16 cellular contexts compared by ENCODE assay signal in the genomic region with DNA sequence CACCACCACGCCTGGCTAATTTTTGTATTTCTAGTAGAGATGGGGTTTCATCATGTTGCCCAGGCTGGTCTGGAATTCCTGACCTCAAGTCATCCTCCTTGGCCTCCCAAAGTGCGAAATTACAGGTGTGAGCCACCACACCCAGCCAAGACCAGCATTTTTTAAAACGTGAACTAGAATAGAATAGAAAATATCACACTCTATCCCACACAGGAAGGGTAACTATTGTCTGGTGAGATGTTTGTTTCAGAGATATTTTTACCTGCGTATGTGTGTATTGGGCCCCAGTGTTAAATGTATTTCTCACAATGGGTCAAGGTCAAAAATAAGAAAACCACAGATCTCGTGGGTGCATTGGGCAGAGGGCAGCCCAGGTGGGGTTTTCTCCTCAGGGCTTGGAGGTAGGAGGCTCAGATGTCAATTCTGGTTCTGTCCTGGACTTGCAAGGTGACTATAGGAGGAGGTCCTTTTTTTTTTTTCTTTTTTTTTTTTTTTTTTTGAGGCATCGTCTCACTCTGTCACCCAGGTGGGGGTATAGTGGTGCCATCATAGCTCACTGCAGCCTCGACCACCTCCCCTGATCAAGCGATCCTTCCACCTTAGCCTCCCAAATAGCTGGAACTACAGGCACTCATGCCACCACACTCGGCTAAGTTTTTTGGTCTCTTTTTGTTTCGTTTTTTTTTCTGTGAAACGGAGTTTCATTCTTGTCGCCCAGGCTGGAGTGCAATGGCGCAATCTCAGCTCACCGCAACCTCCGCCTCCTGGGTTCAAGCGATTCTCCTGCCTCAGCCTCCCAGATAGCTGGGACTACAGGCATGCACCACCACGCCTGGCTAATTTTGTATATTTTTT. TPM values are rescaled to one million over a fixed set of nuclear protein-coding genes. Genes with fewer than 3 reads are reported as not detected.
A peak's percentile ranks its signal among the peaks of the same experiment; 100 is the strongest.
DNase-seq lines count a peak whose midpoint lies in the region; ATAC-seq and TF ChIP-seq lines count a peak whose summit lies in the region.
"Had no signal": no experiment of that assay in that cellular context is flagged by ENCODE, and none has a peak within 500 bp of the region (broad histone marks: within the 10 kb centered on the region; RNA-seq: fewer than 3 reads in every experiment).

No MANE protein-coding gene starts in this region.

- H3K4me3 ChIP-seq in Karpas-422 (ENCODE audit: low read length): no peak overlapping the region
- no peak overlapping the region for H3K4me3 ChIP-seq in Caco-2 (ENCODE audit: low read depth, low read length)
- H3K4me3 ChIP-seq: ascending aorta, prostate gland had no signal

- H3K36me3 ChIP-seq in Karpas-422 (ENCODE audit: insufficient read depth, low read length) (peaks cover 34% of the 10 kb centered on the region), Caco-2 (ENCODE audit: control insufficient read depth, insufficient read depth, low read length) (no peaks in the 10 kb centered on the region)
- H3K36me3 ChIP-seq: prostate gland had no signal

- H3K9ac ChIP-seq in Karpas-422 (ENCODE audit: low read length): peak overlapping the region; percentile 65

- POLR2A ChIA-PET in Caco-2 (lab: Charles Lee): no interaction called here
- POLR2A ChIA-PET in activated CD4-positive, alpha-beta T cell treated with anti-CD3 and anti-CD28 coated beads, Interleukin-2, amount 10 ng/mL, durations not matched to agents 7 days and 5 days (lab: Charles Lee): no interaction called here

- no peaks in the 10 kb centered on the region for H3K36me3 Mint-ChIP-seq in T-helper 1 cell treated with Interleukin-12 subunit alpha and Interleukin-12 subunit beta and Interleukin-4 antibody, amounts not matched to agents 30 μg/mL and 1 μg/mL, for 36 hours (ENCODE audit: low read depth)
- H3K36me3 Mint-ChIP-seq in stimulated activated memory B cell treated with anti-CD40 and anti-IgM and Interleukin-4, amounts not matched to agents 10 μg/mL and 1 μg/mL and 100 μg/mL, for 72 hours: peaks cover 27% of the 10 kb centered on the region
- no peaks in the 10 kb centered on the region for H3K36me3 Mint-ChIP-seq in Caco-2 (ENCODE audit: insufficient read depth, unreplicated experiment)
- no peaks in the 10 kb centered on the region for H3K36me3 Mint-ChIP-seq in activated CD4-positive, alpha-beta T cell treated with anti-CD3 and anti-CD28 coated beads, Interleukin-2, amount 10 ng/mL, durations not matched to agents 7 days and 5 days (ENCODE audit: low read depth)

- DNase-seq in T-helper 1 cell (no peak), Karpas-422 (peak; percentile 89), KBM-7 (no peak), Caco-2 (no peak)
- no peak for DNase-seq in activated CD4-positive, alpha-beta T cell treated with anti-CD3 and anti-CD28 coated beads, Interleukin-2, amount 10 ng/mL, durations not matched to agents 7 days and 5 days
- DNase-seq: NCI-H1105 had no signal

- H3K9me3 ChIP-seq in Karpas-422 (ENCODE audit: low read length) (no peaks in the 10 kb centered on the region), Caco-2 (no peaks in the 10 kb centered on the region)
- H3K9me3 ChIP-seq: ascending aorta, prostate gland had no signal

- H3K27ac ChIP-seq in Karpas-422 (ENCODE audit: low read length): peak overlapping the region; percentile 94
- H3K27ac ChIP-seq: 22Rv1, ascending aorta, prostate gland had no signal

- H3K9me3 Mint-ChIP-seq in T-helper 1 cell treated with Interleukin-12 subunit alpha and Interleukin-12 subunit beta and Interleukin-4 antibody, amounts not matched to agents 30 μg/mL and 1 μg/mL, for 36 hours: no peaks in the 10 kb centered on the region
- no peaks in the 10 kb centered on the region for H3K9me3 Mint-ChIP-seq in stimulated activated memory B cell treated with anti-CD40 and anti-IgM and Interleukin-4, amounts not matched to agents 10 μg/mL and 1 μg/mL and 100 μg/mL, for 72 hours
- H3K9me3 Mint-ChIP-seq in Caco-2 (ENCODE audit: unreplicated experiment): no peaks in the 10 kb centered on the region
- H3K9me3 Mint-ChIP-seq in activated CD4-positive, alpha-beta T cell treated with anti-CD3 and anti-CD28 coated beads, Interleukin-2, amount 10 ng/mL, durations not matched to agents 7 days and 5 days: no peaks in the 10 kb centered on the region

- CTCF ChIA-PET in Caco-2 (lab: Charles Lee): no interaction called here
- CTCF ChIA-PET in activated CD4-positive, alpha-beta T cell treated with anti-CD3 and anti-CD28 coated beads, Interleukin-2, amount 10 ng/mL, durations not matched to agents 7 days and 5 days (lab: Charles Lee): interaction anchor here (0.7 to 1.9 kb wide), 6 partner anchors 14 to 85 kb away, joined by 3 to 8 read pairs (median 4); no protein-coding TSS in a partner anchor

- H4K20me1 ChIP-seq in Karpas-422 (ENCODE audit: insufficient read depth, low read depth, low read length): 0 out of 2 replicates have a peak, but pooled peaks cover 3% of the 10 kb centered on the region

- ATAC-seq in HG02610 (IDR thresholded peaks at IDR 0.05; ENCODE audit: unreplicated experiment): peak; percentile 33
- ATAC-seq in stimulated activated memory B cell treated with anti-CD40 and anti-IgM and Interleukin-4, amounts not matched to agents 10 μg/mL and 1 μg/mL and 100 μg/mL, for 72 hours: peak; percentile 71
- ATAC-seq: esophagus mucosa, Right ventricle myocardium inferior had no signal

- intact Hi-C loops in Caco-2 (cut with micrococcal nuclease; ENCODE audit: unreplicated experiment): no loop called here

- H2AFZ ChIP-seq in Karpas-422 (ENCODE audit: low read length): no peak overlapping the region

- H3K4me1 ChIP-seq in Karpas-422 (ENCODE audit: low read length) (peaks cover 78% of the 10 kb centered on the region), Caco-2 (0 out of 2 replicates have a peak, but pooled peaks cover 3% of the 10 kb centered on the region)
- H3K4me1 ChIP-seq: ascending aorta had no signal

- no TSS peak for BruUV-seq in Caco-2 (replicated peaks; lab: Mats Ljungman, UMichigan)

- H3K27me3 ChIP-seq in Karpas-422 (ENCODE audit: low read length): no peaks in the 10 kb centered on the region
- H3K27me3 ChIP-seq in Caco-2 (replicated peaks; ENCODE audit: control insufficient read depth, insufficient read depth, low read length): no peaks in the 10 kb centered on the region
- H3K27me3 ChIP-seq: ascending aorta had no signal

- peaks cover 12% of the 10 kb centered on the region for H3K4me1 Mint-ChIP-seq in T-helper 1 cell treated with Interleukin-12 subunit alpha and Interleukin-12 subunit beta and Interleukin-4 antibody, amounts not matched to agents 30 μg/mL and 1 μg/mL, for 36 hours (ENCODE audit: low read depth)
- H3K4me1 Mint-ChIP-seq in stimulated activated memory B cell treated with anti-CD40 and anti-IgM and Interleukin-4, amounts not matched to agents 10 μg/mL and 1 μg/mL and 100 μg/mL, for 72 hours: peaks cover 77% of the 10 kb centered on the region
- no peaks in the 10 kb centered on the region for H3K4me1 Mint-ChIP-seq in Caco-2 (ENCODE audit: low read depth, unreplicated experiment)
- peaks cover 19% of the 10 kb centered on the region for H3K4me1 Mint-ChIP-seq in activated CD4-positive, alpha-beta T cell treated with anti-CD3 and anti-CD28 coated beads, Interleukin-2, amount 10 ng/mL, durations not matched to agents 7 days and 5 days

- in situ Hi-C loops in KBM-7 (cut with MboI; ENCODE audit: low pct_unique_long_range_greater_than_20kb, low sequenced_read_pairs): no loop called here

- no peaks in the 10 kb centered on the region for H3K9me2 ChIP-seq in Karpas-422 (replicated peaks; ENCODE audit: insufficient read depth, low read length)

- H3K79me2 ChIP-seq in Karpas-422 (ENCODE audit: low read length): peaks cover 19% of the 10 kb centered on the region; the same call in 1 of the 2 replicates

- H3K4me2 ChIP-seq in Karpas-422 (ENCODE audit: low read depth, low read length, poor library complexity, severe bottlenecking): peak overlapping the region; percentile 77

- peak overlapping the region; percentile 20 for H3K27ac Mint-ChIP-seq in T-helper 1 cell treated with Interleukin-12 subunit alpha and Interleukin-12 subunit beta and Interleukin-4 antibody, amounts not matched to agents 30 μg/mL and 1 μg/mL, for 36 hours
- peak overlapping the region; percentile 88 for H3K27ac Mint-ChIP-seq in stimulated activated memory B cell treated with anti-CD40 and anti-IgM and Interleukin-4, amounts not matched to agents 10 μg/mL and 1 μg/mL and 100 μg/mL, for 72 hours
- H3K27ac Mint-ChIP-seq in Caco-2 (ENCODE audit: unreplicated experiment): no peak overlapping the region
- no peak overlapping the region for H3K27ac Mint-ChIP-seq in activated CD4-positive, alpha-beta T cell treated with anti-CD3 and anti-CD28 coated beads, Interleukin-2, amount 10 ng/mL, durations not matched to agents 7 days and 5 days

- TF ChIP-seq CTCF in Caco-2 (IDR thresholded peaks at IDR 0.05; ENCODE audit: insufficient read depth in 1 of 2, low read depth in 1 of 2, low read length in 1 of 2, severe bottlenecking in 1 of 2, unreplicated experiment in 1 of 2): no peak

- H3K27me3 Mint-ChIP-seq in T-helper 1 cell treated with Interleukin-12 subunit alpha and Interleukin-12 subunit beta and Interleukin-4 antibody, amounts not matched to agents 30 μg/mL and 1 μg/mL, for 36 hours (ENCODE audit: low read depth): no peaks in the 10 kb centered on the region
- H3K27me3 Mint-ChIP-seq in stimulated activated memory B cell treated with anti-CD40 and anti-IgM and Interleukin-4, amounts not matched to agents 10 μg/mL and 1 μg/mL and 100 μg/mL, for 72 hours: no peaks in the 10 kb centered on the region
- H3K27me3 Mint-ChIP-seq in Caco-2 (ENCODE audit: insufficient read depth, unreplicated experiment): no peaks in the 10 kb centered on the region
- H3K27me3 Mint-ChIP-seq in activated CD4-positive, alpha-beta T cell treated with anti-CD3 and anti-CD28 coated beads, Interleukin-2, amount 10 ng/mL, durations not matched to agents 7 days and 5 days: no peaks in the 10 kb centered on the region

- no peak overlapping the region for H3K4me3 Mint-ChIP-seq in T-helper 1 cell treated with Interleukin-12 subunit alpha and Interleukin-12 subunit beta and Interleukin-4 antibody, amounts not matched to agents 30 μg/mL and 1 μg/mL, for 36 hours
- peak overlapping the region; percentile 69 for H3K4me3 Mint-ChIP-seq in stimulated activated memory B cell treated with anti-CD40 and anti-IgM and Interleukin-4, amounts not matched to agents 10 μg/mL and 1 μg/mL and 100 μg/mL, for 72 hours
- H3K4me3 Mint-ChIP-seq in Caco-2 (ENCODE audit: unreplicated experiment): no peak overlapping the region
- H3K4me3 Mint-ChIP-seq in activated CD4-positive, alpha-beta T cell treated with anti-CD3 and anti-CD28 coated beads, Interleukin-2, amount 10 ng/mL, durations not matched to agents 7 days and 5 days: no peak overlapping the region

RNA-seq across cellular contexts. Expression of gene SH2B2, which starts 19.0 kb away (rescaled TPM):
- 22.4 and 39.2 TPM in 2 replicates for total RNA-seq in Karpas-422 (2014; rRNA removed; shearing (Covaris generic); ENCODE audit: low replicate concordance)
- total RNA-seq in Caco-2 (2022): 8.1 and 10.6 TPM in 2 replicates
- under 1 TPM; 0.12 to 0.50 TPM for total RNA-seq in activated CD4-positive, alpha-beta T cell treated with anti-CD3 and anti-CD28 coated beads, Interleukin-2, amount 10 ng/mL, durations not matched to agents 7 days and 5 days

RNA-seq across cellular contexts. Expression of gene SPDYE6, which starts 50.6 kb away (rescaled TPM):
- total RNA-seq in Karpas-422 (2014; rRNA removed; shearing (Covaris generic); ENCODE audit: low replicate concordance): not detected in 2 replicates
- not detected in 2 replicates for total RNA-seq in Caco-2 (2022)
- not detected for total RNA-seq in activated CD4-positive, alpha-beta T cell treated with anti-CD3 and anti-CD28 coated beads, Interleukin-2, amount 10 ng/mL, durations not matched to agents 7 days and 5 days
- total RNA-seq: activated CD8-positive, alpha-beta memory T cell treated with anti-CD3 and anti-CD28 coated beads for 36 hours; ascending aorta; esophagus mucosa; kidney epithelial cell; Right ventricle myocardium inferior had no signal

Comparison
In these comparisons a context has a peak if more than half of its experiments do, and no peak if none do; other contexts are left out.
1. H3K27ac Mint-ChIP-seq: peak in T-helper 1 cell treated with Interleukin-12 subunit alpha and Interleukin-12 subunit beta and Interleukin-4 antibody, amounts not matched to agents 30 μg/mL and 1 μg/mL, for 36 hours (single experiment) and stimulated activated memory B cell treated with anti-CD40 and anti-IgM and Interleukin-4, amounts not matched to agents 10 μg/mL and 1 μg/mL and 100 μg/mL, for 72 hours (single experiment); none in Caco-2 (single experiment) and activated CD4-positive, alpha-beta T cell treated with anti-CD3 and anti-CD28 coated beads, Interleukin-2, amount 10 ng/mL, durations not matched to agents 7 days and 5 days (single experiment).